8 cellular contexts compared by ENCODE assay signal in the genomic region with DNA sequence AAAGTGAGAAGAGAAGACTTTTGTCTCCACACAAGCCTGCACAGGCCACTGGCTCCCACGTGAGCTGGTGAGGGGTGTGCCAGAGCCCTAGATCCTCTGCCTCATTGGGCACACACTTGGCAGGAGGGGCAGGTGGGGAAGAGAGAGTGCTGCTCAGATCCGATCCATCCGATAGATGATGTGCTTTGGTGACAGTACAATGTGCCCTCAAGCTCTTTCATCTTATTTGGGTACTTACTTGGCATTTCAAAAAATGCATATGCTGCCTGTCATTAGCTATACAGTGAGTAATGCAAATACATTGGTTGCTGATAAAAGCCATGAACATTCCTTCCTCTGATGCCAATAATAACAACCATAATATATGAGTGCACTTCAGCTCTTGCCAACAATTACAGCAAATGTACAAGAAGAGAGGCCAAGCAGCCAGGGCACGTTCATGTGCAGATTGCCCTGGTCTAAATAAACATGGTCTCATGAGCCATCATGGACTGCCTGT.
DNase-seq lines count a peak whose midpoint lies in the region; TF ChIP-seq lines count a peak whose summit lies in the region.

No MANE protein-coding gene starts in this region.

- peak overlapping the region; percentile 19 to 52; a peak in 3 of 4 replicates for H3K27ac ChIP-seq in SK-N-SH (ENCODE audit: low read depth in 2 of 2, low read length in 1 of 2)
- no peak overlapping the region for H3K27ac ChIP-seq in MM.1S (ENCODE audit: low read length)

- H3K4me3 ChIP-seq in SK-N-SH (ENCODE audit: low read depth in 2 of 2, low read length in 1 of 2) (no peak overlapping the region), fibroblast of mammary gland (ENCODE audit: control insufficient read depth, low read depth, low read length) (no peak overlapping the region), MM.1S (ENCODE audit: low read length) (no peak overlapping the region), BE2C (ENCODE audit: low read depth, low read length) (no peak overlapping the region)

- H3K79me2 ChIP-seq in SK-N-SH (ENCODE audit: insufficient read depth): no peaks in the 10 kb centered on the region
- H3K79me2 ChIP-seq in MM.1S (ENCODE audit: low read length): no peaks in the 10 kb centered on the region

- H3K4me2 ChIP-seq in SK-N-SH (peak overlapping the region; percentile 26), MM.1S (ENCODE audit: low read depth, low read length) (no peak overlapping the region)

- TF ChIP-seq CTCF in SK-N-SH (IDR thresholded peaks at IDR 0.05): no peak
- no peak for TF ChIP-seq CTCF in fibroblast of mammary gland (conservative IDR thresholded peaks at IDR 0.05; ENCODE audit: control insufficient read depth, insufficient read depth, low read depth, low read length)
- TF ChIP-seq CTCF in MM.1S (IDR thresholded peaks at IDR 0.05; ENCODE audit: low read length): no peak
- TF ChIP-seq CTCF in BE2C (IDR thresholded peaks at IDR 0.05; ENCODE audit: low read depth, low read length): no peak

- POLR2A ChIA-PET in SK-N-SH (lab: Yijun Ruan, JAX): no interaction called here

- H2AFZ ChIP-seq in SK-N-SH (ENCODE audit: low read depth) (no peak overlapping the region), MM.1S (ENCODE audit: low read length) (no peak overlapping the region)

- DNase-seq in NCI-H2171 treated with DMSO at 0.1 percent for 48 hours (lab: John Stamatoyannopoulos, UW): peak; percentile 23
- DNase-seq in NCI-H2171 (lab: John Stamatoyannopoulos, UW): no peak
- peak; percentile 48 for DNase-seq in SK-N-SH
- DNase-seq in fibroblast of mammary gland (ENCODE audit: low read depth): peak; percentile 75
- no peak for DNase-seq in MM.1S
- no peak for DNase-seq in UCSD-AML1 (lab: John Stamatoyannopoulos, UW; ENCODE audit: unreplicated experiment)
- DNase-seq in BE2C: no peak
- no peak for DNase-seq in NOMO-1 (lab: John Stamatoyannopoulos, UW; ENCODE audit: unreplicated experiment in 2 of 2)

- TF ChIP-seq RAD21 in SK-N-SH (IDR thresholded peaks at IDR 0.05; ENCODE audit: low read length): no peak

- no peak overlapping the region for H3K9ac ChIP-seq in SK-N-SH
- H3K9ac ChIP-seq in MM.1S (ENCODE audit: low read length): no peak overlapping the region

- H3K36me3 ChIP-seq in SK-N-SH (replicated peaks in 1 of 2; ENCODE audit: control insufficient read depth in 1 of 2, insufficient read depth in 2 of 2, low read length in 1 of 2) (no peaks in the 10 kb centered on the region), MM.1S (replicated peaks; ENCODE audit: insufficient read depth, low read length) (no peaks in the 10 kb centered on the region), BE2C (no peaks in the 10 kb centered on the region)

- TF ChIP-seq EP300 in SK-N-SH (IDR thresholded peaks at IDR 0.05; ENCODE audit: borderline replicate concordance in 1 of 2, low read depth in 1 of 2, low read length in 1 of 2): peak in 1 of 2 experiments; percentile 44; a peak in 1 of 4 replicates

- 20% methylated on average over 4 of the region's 4 CpGs for WGBS in SK-N-SH (ENCODE audit: low lambda C conversion rate)

- peaks cover 7 to 13% of the 10 kb centered on the region in 2 experiments; a peak in 2 of 4 replicates for H3K4me1 ChIP-seq in SK-N-SH (ENCODE audit: control insufficient read depth in 1 of 2, insufficient read depth in 2 of 2, low read depth in 1 of 2, low read length in 1 of 2)
- no peaks in the 10 kb centered on the region for H3K4me1 ChIP-seq in MM.1S (ENCODE audit: low read length)
- no peaks in the 10 kb centered on the region for H3K4me1 ChIP-seq in BE2C

- H4K20me1 ChIP-seq in SK-N-SH (ENCODE audit: insufficient read depth): no peaks in the 10 kb centered on the region
- no peaks in the 10 kb centered on the region for H4K20me1 ChIP-seq in MM.1S (ENCODE audit: insufficient read depth, low read length)

- CTCF ChIA-PET in SK-N-SH (lab: Yijun Ruan, JAX): interaction anchor here (0.6 to 1.3 kb wide), 2 partner anchors 18 to 436 kb away, joined by 3 read pairs; no protein-coding TSS in a partner anchor

- H3K9me3 ChIP-seq in SK-N-SH: no peaks in the 10 kb centered on the region
- no peaks in the 10 kb centered on the region for H3K9me3 ChIP-seq in MM.1S (replicated peaks; ENCODE audit: insufficient read depth, low read length)
- no peaks in the 10 kb centered on the region for H3K9me3 ChIP-seq in BE2C

- H3K9me2 ChIP-seq in SK-N-SH (no peaks in the 10 kb centered on the region), MM.1S (replicated peaks; ENCODE audit: insufficient read depth, low read length) (no peaks in the 10 kb centered on the region)

- H3K27me3 ChIP-seq in SK-N-SH (ENCODE audit: insufficient read depth) (no peaks in the 10 kb centered on the region), MM.1S (replicated peaks; ENCODE audit: insufficient read depth, low read length) (no peaks in the 10 kb centered on the region), BE2C (no peaks in the 10 kb centered on the region)

- H3F3A ChIP-seq in SK-N-SH (replicated peaks; ENCODE audit: insufficient read depth) (no peaks in the 10 kb centered on the region), MM.1S (ENCODE audit: insufficient read depth, low read length) (no peaks in the 10 kb centered on the region)

TF ChIP-seq in SK-N-SH, 30 proteins besides CTCF, POLR2A, EP300 and RAD21:
- TF ChIP-seq TCF12 (IDR thresholded peaks at IDR 0.05) (peak; percentile 63), TEAD4 (IDR thresholded peaks at IDR 0.05; ENCODE audit: borderline replicate concordance, insufficient read depth) (0 out of 2 replicates have a peak, but pooled peaks have one; percentile 26), NFIC (IDR thresholded peaks at IDR 0.05; ENCODE audit: borderline replicate concordance) (peak; percentile 73), RCOR1 (IDR thresholded peaks at IDR 0.05; ENCODE audit: low read length) (0 out of 2 replicates have a peak, but pooled peaks have one; percentile 15), FOXM1 (IDR thresholded peaks at IDR 0.05; ENCODE audit: low read depth) (0 out of 2 replicates have a peak, but pooled peaks have one; percentile 21), RFX5 (IDR thresholded peaks at IDR 0.05; ENCODE audit: low read length) (no peak)
- TF ChIP-seq, protein P1, sequence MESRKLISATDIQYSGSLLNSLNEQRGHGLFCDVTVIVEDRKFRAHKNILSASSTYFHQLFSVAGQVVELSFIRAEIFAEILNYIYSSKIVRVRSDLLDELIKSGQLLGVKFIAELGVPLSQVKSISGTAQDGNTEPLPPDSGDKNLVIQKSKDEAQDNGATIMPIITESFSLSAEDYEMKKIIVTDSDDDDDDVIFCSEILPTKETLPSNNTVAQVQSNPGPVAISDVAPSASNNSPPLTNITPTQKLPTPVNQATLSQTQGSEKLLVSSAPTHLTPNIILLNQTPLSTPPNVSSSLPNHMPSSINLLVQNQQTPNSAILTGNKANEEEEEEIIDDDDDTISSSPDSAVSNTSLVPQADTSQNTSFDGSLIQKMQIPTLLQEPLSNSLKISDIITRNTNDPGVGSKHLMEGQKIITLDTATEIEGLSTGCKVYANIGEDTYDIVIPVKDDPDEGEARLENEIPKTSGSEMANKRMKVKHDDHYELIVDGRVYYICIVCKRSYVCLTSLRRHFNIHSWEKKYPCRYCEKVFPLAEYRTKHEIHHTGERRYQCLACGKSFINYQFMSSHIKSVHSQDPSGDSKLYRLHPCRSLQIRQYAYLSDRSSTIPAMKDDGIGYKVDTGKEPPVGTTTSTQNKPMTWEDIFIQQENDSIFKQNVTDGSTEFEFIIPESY (IDR thresholded peaks at IDR 0.05; ENCODE audit: borderline replicate concordance, low read depth): no peak
- TF ChIP-seq, protein P2, sequence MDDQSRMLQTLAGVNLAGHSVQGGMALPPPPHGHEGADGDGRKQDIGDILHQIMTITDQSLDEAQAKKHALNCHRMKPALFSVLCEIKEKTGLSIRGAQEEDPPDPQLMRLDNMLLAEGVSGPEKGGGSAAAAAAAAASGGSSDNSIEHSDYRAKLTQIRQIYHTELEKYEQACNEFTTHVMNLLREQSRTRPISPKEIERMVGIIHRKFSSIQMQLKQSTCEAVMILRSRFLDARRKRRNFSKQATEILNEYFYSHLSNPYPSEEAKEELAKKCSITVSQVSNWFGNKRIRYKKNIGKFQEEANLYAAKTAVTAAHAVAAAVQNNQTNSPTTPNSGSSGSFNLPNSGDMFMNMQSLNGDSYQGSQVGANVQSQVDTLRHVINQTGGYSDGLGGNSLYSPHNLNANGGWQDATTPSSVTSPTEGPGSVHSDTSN (IDR thresholded peaks at IDR 0.05): peak; percentile 59

Comparison
In these comparisons a context has a peak if more than half of its experiments do, and no peak if none do; other contexts are left out.
1. DNase-seq: peak in NCI-H2171 treated with DMSO at 0.1 percent for 48 hours (single experiment), SK-N-SH (single experiment) and fibroblast of mammary gland (single experiment); none in NCI-H2171 (single experiment), MM.1S (single experiment), UCSD-AML1 (single experiment), BE2C (single experiment) and NOMO-1 (0 of 2).